8 cellular contexts compared by ENCODE assay signal in genomic region chr16:18956658-18957241, GRCh38. TPM values are rescaled to one million over a fixed set of nuclear protein-coding genes. Genes with fewer than 3 reads are reported as not detected.
A peak's percentile ranks its signal among the peaks of the same experiment; 100 is the strongest.
DNase-seq lines count a peak whose midpoint lies in the region; ATAC-seq and TF ChIP-seq lines count a peak whose summit lies in the region.
"Not testable (repeated sequence)": the region's sequence is repeated elsewhere in the genome, so short reads cannot be mapped to it uniquely, and the experiment has no call there.

No MANE protein-coding gene starts in this region.

- H3K27ac Mint-ChIP-seq in GM23338: 0 out of 2 replicates have a peak overlapping the region, but pooled peaks have one; percentile 36
- peak overlapping the region; percentile 41 for H3K27ac Mint-ChIP-seq in T-helper 1 cell treated with Interleukin-12 subunit alpha and Interleukin-12 subunit beta and Interleukin-4 antibody, amounts not matched to agents 30 μg/mL and 1 μg/mL, for 36 hours
- H3K27ac Mint-ChIP-seq in activated CD8-positive, alpha-beta T cell treated with anti-CD3 and anti-CD28 coated beads for 36 hours: peak overlapping the region; percentile 60
- peak overlapping the region; percentile 73 for H3K27ac Mint-ChIP-seq in activated naive CD4-positive, alpha-beta T cell treated with anti-CD3 and anti-CD28 coated beads, Interleukin-2, amount 10 ng/mL, durations not matched to agents 7 days and 5 days
- peak overlapping the region in 8 of 9 donors; percentile 28 to 88 (median 75) for H3K27ac Mint-ChIP-seq in naive thymus-derived CD4-positive, alpha-beta T cell
- peak overlapping the region; percentile 52 for H3K27ac Mint-ChIP-seq in stimulated activated naive CD8-positive, alpha-beta T cell treated with anti-CD3 and anti-CD28 coated beads, Interleukin-15, Interleukin-2, amounts not matched to agents 100 ng/mL and 50 ng/mL, for 24 hours

- DNase-seq in GM23338 (ENCODE audit: low spot score); activated CD8-positive, alpha-beta T cell treated with anti-CD3 and anti-CD28 coated beads for 36 hours; activated naive CD4-positive, alpha-beta T cell treated with anti-CD3 and anti-CD28 coated beads, Interleukin-2, amount 10 ng/mL, durations not matched to agents 7 days and 5 days; effector memory CD4-positive, alpha-beta T cell; naive thymus-derived CD4-positive, alpha-beta T cell: not testable (repeated sequence)

- not testable (repeated sequence) for H3K9ac ChIP-seq in BLaER1 treated with 17β-estradiol and CSF1 and Interleukin-3, amounts not matched to agents 10 nM and 100 nM

- H3K36me3 Mint-ChIP-seq in GM23338 (ENCODE audit: low read depth); T-helper 1 cell treated with Interleukin-12 subunit alpha and Interleukin-12 subunit beta and Interleukin-4 antibody, amounts not matched to agents 30 μg/mL and 1 μg/mL, for 36 hours (ENCODE audit: low read depth); activated CD8-positive, alpha-beta T cell treated with anti-CD3 and anti-CD28 coated beads for 36 hours (ENCODE audit: low read depth); activated naive CD4-positive, alpha-beta T cell treated with anti-CD3 and anti-CD28 coated beads, Interleukin-2, amount 10 ng/mL, durations not matched to agents 7 days and 5 days; naive thymus-derived CD4-positive, alpha-beta T cell; stimulated activated naive CD8-positive, alpha-beta T cell treated with anti-CD3 and anti-CD28 coated beads, Interleukin-15, Interleukin-2, amounts not matched to agents 100 ng/mL and 50 ng/mL, for 24 hours (ENCODE audit: low read depth): not testable (repeated sequence)

- H3K4me3 Mint-ChIP-seq in GM23338: not testable (repeated sequence)
- peak overlapping the region; percentile 77 for H3K4me3 Mint-ChIP-seq in T-helper 1 cell treated with Interleukin-12 subunit alpha and Interleukin-12 subunit beta and Interleukin-4 antibody, amounts not matched to agents 30 μg/mL and 1 μg/mL, for 36 hours
- H3K4me3 Mint-ChIP-seq in activated CD8-positive, alpha-beta T cell treated with anti-CD3 and anti-CD28 coated beads for 36 hours: peak overlapping the region; percentile 64
- H3K4me3 Mint-ChIP-seq in activated naive CD4-positive, alpha-beta T cell treated with anti-CD3 and anti-CD28 coated beads, Interleukin-2, amount 10 ng/mL, durations not matched to agents 7 days and 5 days: peak overlapping the region; percentile 75
- peak overlapping the region in 9 of 10 donors; percentile 66 to 93 (median 85) for H3K4me3 Mint-ChIP-seq in naive thymus-derived CD4-positive, alpha-beta T cell
- peak overlapping the region; percentile 54 for H3K4me3 Mint-ChIP-seq in stimulated activated naive CD8-positive, alpha-beta T cell treated with anti-CD3 and anti-CD28 coated beads, Interleukin-15, Interleukin-2, amounts not matched to agents 100 ng/mL and 50 ng/mL, for 24 hours

- POLR2A ChIA-PET in activated CD8-positive, alpha-beta T cell treated with anti-CD3 and anti-CD28 coated beads for 36 hours (lab: Charles Lee): interaction anchor here (1.4 kb wide), 1 partner anchor 10 kb away, joined by 4 read pairs; no protein-coding TSS in a partner anchor
- POLR2A ChIA-PET in naive thymus-derived CD4-positive, alpha-beta T cell (lab: Charles Lee): not testable (repeated sequence)

- intact Hi-C loops in activated CD8-positive, alpha-beta T cell treated with anti-CD3 and anti-CD28 coated beads for 36 hours (cut with micrococcal nuclease); naive thymus-derived CD4-positive, alpha-beta T cell (cut with micrococcal nuclease): not testable (repeated sequence)

- ATAC-seq in GM23338; activated CD8-positive, alpha-beta T cell treated with anti-CD3 and anti-CD28 coated beads for 36 hours; naive thymus-derived CD4-positive, alpha-beta T cell: not testable (repeated sequence)

- not testable (repeated sequence) for H3K27me3 Mint-ChIP-seq in GM23338 (ENCODE audit: insufficient read depth, low read depth, poor library complexity); T-helper 1 cell treated with Interleukin-12 subunit alpha and Interleukin-12 subunit beta and Interleukin-4 antibody, amounts not matched to agents 30 μg/mL and 1 μg/mL, for 36 hours (ENCODE audit: low read depth); activated CD8-positive, alpha-beta T cell treated with anti-CD3 and anti-CD28 coated beads for 36 hours; naive thymus-derived CD4-positive, alpha-beta T cell; stimulated activated naive CD8-positive, alpha-beta T cell treated with anti-CD3 and anti-CD28 coated beads, Interleukin-15, Interleukin-2, amounts not matched to agents 100 ng/mL and 50 ng/mL, for 24 hours
- H3K27me3 Mint-ChIP-seq in activated naive CD4-positive, alpha-beta T cell treated with anti-CD3 and anti-CD28 coated beads, Interleukin-2, amount 10 ng/mL, durations not matched to agents 7 days and 5 days: peaks cover 25% of the 10 kb centered on the region

- CTCF ChIA-PET in activated CD8-positive, alpha-beta T cell treated with anti-CD3 and anti-CD28 coated beads for 36 hours (lab: Charles Lee): interaction anchor here (1.5 kb wide), 1 partner anchor 25 kb away, joined by 3 read pairs; no protein-coding TSS in a partner anchor
- CTCF ChIA-PET in activated naive CD4-positive, alpha-beta T cell treated with anti-CD3 and anti-CD28 coated beads, Interleukin-2, amount 10 ng/mL, durations not matched to agents 7 days and 5 days (lab: Charles Lee); naive thymus-derived CD4-positive, alpha-beta T cell (lab: Charles Lee): not testable (repeated sequence)

- peak overlapping the region in 5 of 10 experiments; percentile 34 to 55 (median 45); a peak in 7 of 20 replicates for H3K4me3 ChIP-seq in BLaER1 treated with 17β-estradiol and CSF1 and Interleukin-3, amounts not matched to agents 10 nM and 100 nM
- H3K4me3 ChIP-seq in GM23338; naive thymus-derived CD4-positive, alpha-beta T cell (ENCODE audit: low read length): not testable (repeated sequence)
- H3K4me3 ChIP-seq in effector memory CD4-positive, alpha-beta T cell (ENCODE audit: insufficient read depth, low read depth, low read length, poor library complexity, severe bottlenecking): peak overlapping the region; percentile 29

- H4K20me1 ChIP-seq in BLaER1 treated with 17β-estradiol and CSF1 and Interleukin-3, amounts not matched to agents 10 nM and 100 nM; GM23338 (replicated peaks; ENCODE audit: insufficient read depth): not testable (repeated sequence)

- TF ChIP-seq CTCF in GM23338 (conservative IDR thresholded peaks at IDR 0.05; ENCODE audit: low read depth in 2 of 2); activated CD8-positive, alpha-beta T cell treated with anti-CD3 and anti-CD28 coated beads for 36 hours (IDR thresholded peaks at IDR 0.05): not testable (repeated sequence)

- H3K4me2 ChIP-seq in BLaER1 treated with 17β-estradiol and CSF1 and Interleukin-3, amounts not matched to agents 10 nM and 100 nM: peak overlapping the region in 6 of 11 experiments; percentile 13 to 51 (median 38); a peak in 9 of 22 replicates
- H3K4me2 ChIP-seq in GM23338: not testable (repeated sequence)

- not testable (repeated sequence) for H3F3A ChIP-seq in GM23338 (replicated peaks; ENCODE audit: low read depth)

- H2AFZ ChIP-seq in GM23338: 0 out of 2 replicates have a peak overlapping the region, but pooled peaks have one; percentile 72

- not testable (repeated sequence) for H3K9me3 ChIP-seq in BLaER1 treated with 17β-estradiol and CSF1 and Interleukin-3, amounts not matched to agents 10 nM and 100 nM (replicated peaks in 1 of 11); effector memory CD4-positive, alpha-beta T cell (ENCODE audit: control insufficient read depth, low read length); naive thymus-derived CD4-positive, alpha-beta T cell (ENCODE audit: control insufficient read depth in 2 of 3, low read length in 3 of 3)

- H3K4me1 ChIP-seq in BLaER1 treated with 17β-estradiol and CSF1 and Interleukin-3, amounts not matched to agents 10 nM and 100 nM: peaks cover 8 to 16% (median 13%) of the 10 kb centered on the region in 10 experiments; a peak in 19 of 20 replicates
- not testable (repeated sequence) for H3K4me1 ChIP-seq in GM23338 (ENCODE audit: insufficient read depth); effector memory CD4-positive, alpha-beta T cell (ENCODE audit: control insufficient read depth, insufficient read depth, low read length, poor library complexity, severe bottlenecking); naive thymus-derived CD4-positive, alpha-beta T cell (ENCODE audit: control insufficient read depth in 2 of 2, insufficient read depth in 2 of 2, low read length in 2 of 2)

- H3K9me3 Mint-ChIP-seq in GM23338; T-helper 1 cell treated with Interleukin-12 subunit alpha and Interleukin-12 subunit beta and Interleukin-4 antibody, amounts not matched to agents 30 μg/mL and 1 μg/mL, for 36 hours; activated CD8-positive, alpha-beta T cell treated with anti-CD3 and anti-CD28 coated beads for 36 hours; activated naive CD4-positive, alpha-beta T cell treated with anti-CD3 and anti-CD28 coated beads, Interleukin-2, amount 10 ng/mL, durations not matched to agents 7 days and 5 days; naive thymus-derived CD4-positive, alpha-beta T cell; stimulated activated naive CD8-positive, alpha-beta T cell treated with anti-CD3 and anti-CD28 coated beads, Interleukin-15, Interleukin-2, amounts not matched to agents 100 ng/mL and 50 ng/mL, for 24 hours: not testable (repeated sequence)

- H3K4me1 Mint-ChIP-seq in GM23338; activated CD8-positive, alpha-beta T cell treated with anti-CD3 and anti-CD28 coated beads for 36 hours (ENCODE audit: low read depth); stimulated activated naive CD8-positive, alpha-beta T cell treated with anti-CD3 and anti-CD28 coated beads, Interleukin-15, Interleukin-2, amounts not matched to agents 100 ng/mL and 50 ng/mL, for 24 hours (ENCODE audit: low read depth): not testable (repeated sequence)
- H3K4me1 Mint-ChIP-seq in T-helper 1 cell treated with Interleukin-12 subunit alpha and Interleukin-12 subunit beta and Interleukin-4 antibody, amounts not matched to agents 30 μg/mL and 1 μg/mL, for 36 hours (ENCODE audit: low read depth): peaks cover 14% of the 10 kb centered on the region
- peaks cover 11% of the 10 kb centered on the region for H3K4me1 Mint-ChIP-seq in activated naive CD4-positive, alpha-beta T cell treated with anti-CD3 and anti-CD28 coated beads, Interleukin-2, amount 10 ng/mL, durations not matched to agents 7 days and 5 days
- peaks cover 0 to 15% (median 5%) of the 10 kb centered on the region in 7 donors for H3K4me1 Mint-ChIP-seq in naive thymus-derived CD4-positive, alpha-beta T cell

- H3K9me2 ChIP-seq in GM23338 (ENCODE audit: insufficient read depth): not testable (repeated sequence)

- not testable (repeated sequence) for H3K27me3 ChIP-seq in BLaER1 treated with 17β-estradiol and CSF1 and Interleukin-3, amounts not matched to agents 10 nM and 100 nM; GM23338 (ENCODE audit: insufficient read depth); effector memory CD4-positive, alpha-beta T cell (replicated peaks; ENCODE audit: control insufficient read depth, insufficient read depth, low read length, poor library complexity, severe bottlenecking); naive thymus-derived CD4-positive, alpha-beta T cell (ENCODE audit: control insufficient read depth in 2 of 2, insufficient read depth in 2 of 2, low read length in 2 of 2)

- not testable (repeated sequence) for H3K79me2 ChIP-seq in GM23338 (replicated peaks; ENCODE audit: insufficient read depth)

- H3K27ac ChIP-seq in BLaER1 treated with 17β-estradiol and CSF1 and Interleukin-3, amounts not matched to agents 10 nM and 100 nM; GM23338 (ENCODE audit: low read depth); effector memory CD4-positive, alpha-beta T cell (ENCODE audit: insufficient read depth, low read length, poor library complexity, severe bottlenecking): not testable (repeated sequence)
- peak overlapping the region; percentile 58 for H3K27ac ChIP-seq in naive thymus-derived CD4-positive, alpha-beta T cell (ENCODE audit: low read depth, low read length)

- H3K36me3 ChIP-seq in BLaER1 treated with 17β-estradiol and CSF1 and Interleukin-3, amounts not matched to agents 10 nM and 100 nM; GM23338 (ENCODE audit: insufficient read depth); effector memory CD4-positive, alpha-beta T cell (ENCODE audit: control insufficient read depth, insufficient read depth, low read length); naive thymus-derived CD4-positive, alpha-beta T cell (ENCODE audit: control insufficient read depth in 2 of 3, insufficient read depth in 3 of 3, low read length in 3 of 3): not testable (repeated sequence)

RNA-seq across cellular contexts. Expression of gene TMC7, which starts 27.0 kb away (rescaled TPM):
- total RNA-seq in GM23338 (2014; rRNA removed; shearing (Covaris generic)): 2.4 TPM in 2 replicates
- polyA plus RNA-seq in GM23338 (2016; fragmentation: Nextera tagmentation; extraction: Ambion mirVana): 0.75 and 1.7 TPM in 2 replicates
- not detected for total RNA-seq in activated CD8-positive, alpha-beta T cell treated with anti-CD3 and anti-CD28 coated beads for 36 hours
- total RNA-seq in naive thymus-derived CD4-positive, alpha-beta T cell: under 1 TPM in 1 of 5 experiments, not detected in 4; 0.07 TPM
- not detected for polyA plus RNA-seq in naive thymus-derived CD4-positive, alpha-beta T cell

RNA-seq across cellular contexts. Expression of gene SMG1, which starts 30.5 kb away (rescaled TPM):
- total RNA-seq in GM23338 (2014; rRNA removed; shearing (Covaris generic)): 93.5 and 119 TPM in 2 replicates
- 18.2 and 18.6 TPM in 2 replicates for polyA plus RNA-seq in GM23338 (2016; fragmentation: Nextera tagmentation; extraction: Ambion mirVana)
- 100 to 1,000 TPM; 103 to 108 TPM for total RNA-seq in activated CD8-positive, alpha-beta T cell treated with anti-CD3 and anti-CD28 coated beads for 36 hours
- total RNA-seq in naive thymus-derived CD4-positive, alpha-beta T cell: 100 to 1,000 TPM; 154 to 181 (median 164) TPM
- 10 to 100 TPM; 16.0 to 16.7 TPM for polyA plus RNA-seq in naive thymus-derived CD4-positive, alpha-beta T cell
